Comparison of ENCODE assay signal across 21 cellular contexts in genomic region chr7:152551304-152552036, GRCh38.
"Had no signal": no experiment of that assay in that cellular context is flagged by ENCODE, and none has a peak within 500 bp of the region (broad histone marks: within the 10 kb centered on the region; RNA-seq: fewer than 3 reads in every experiment).

No MANE protein-coding gene starts in this region.

- H3K4me1 ChIP-seq: left lung, sigmoid colon, spleen, suprapubic skin, tibial artery, upper lobe of right lung had no signal

- H3K9me3 ChIP-seq: left lung, ovary, sigmoid colon, spleen, suprapubic skin, thoracic aorta, tibial artery, upper lobe of right lung had no signal

- ATAC-seq: left cardiac atrium; left lung; natural killer cell; stimulated activated effector memory CD8-positive, alpha-beta T cell treated with anti-CD3 and anti-CD28 coated beads, Interleukin-12 subunit alpha, Interleukin-12 subunit beta, amount 100 ng/mL, for 72 hours; upper lobe of right lung had no signal

- H3K27ac ChIP-seq: left lung, ovary, sigmoid colon, spleen, suprapubic skin, thoracic aorta, tibial artery, upper lobe of right lung had no signal

- H3K27me3 ChIP-seq: left lung, ovary, sigmoid colon, spleen, suprapubic skin, upper lobe of right lung had no signal

- H3K4me3 ChIP-seq: left lung, lung, ovary, sigmoid colon, spleen, suprapubic skin, thoracic aorta, tibial artery, upper lobe of right lung had no signal

- H3K36me3 ChIP-seq: left lung, ovary, sigmoid colon, spleen, suprapubic skin, thoracic aorta, tibial artery, upper lobe of right lung had no signal

- DNase-seq: hippocampal formation; kidney glomerular epithelial cell; left cardiac atrium; left lung; mesendoderm; naive B cell; natural killer cell; ovary; right cardiac atrium; sigmoid colon; small intestine; spleen; stimulated activated CD4-positive, alpha-beta T cell treated with anti-CD3 and anti-CD28 coated beads, Interleukin-4, amount 100 ng/mL, for 24 hours; stimulated activated naive CD4-positive, alpha-beta T cell; tibial artery; trophoblast cell; upper lobe of right lung had no signal
